Comparison of ENCODE assay signal across 15 cellular contexts in genomic region chr7:155746188-155746587, GRCh38.
DNase-seq lines count a peak whose midpoint lies in the region; ATAC-seq and TF ChIP-seq lines count a peak whose summit lies in the region.
"Had no signal": no experiment of that assay in that cellular context is flagged by ENCODE, and none has a peak within 500 bp of the region (broad histone marks: within the 10 kb centered on the region; RNA-seq: fewer than 3 reads in every experiment).

No MANE protein-coding gene starts in this region.

- peaks cover 100% of the 10 kb centered on the region for H3K4me1 ChIP-seq in OCI-LY1 (ENCODE audit: insufficient read depth, low read length, severe bottlenecking)
- no peaks in the 10 kb centered on the region; the same call in 1 of the 2 replicates for H3K4me1 ChIP-seq in BE2C
- peaks cover 0 to 48% (median 24%) of the 10 kb centered on the region in 9 donors for H3K4me1 ChIP-seq in heart right ventricle
- H3K4me1 ChIP-seq in SK-N-SH (ENCODE audit: control insufficient read depth in 1 of 2, insufficient read depth in 2 of 2, low read depth in 1 of 2, low read length in 1 of 2) = peaks cover 0 to 2% of the 10 kb centered on the region in 2 experiments; a peak in 1 of 4 replicates

- TF ChIP-seq RAD21 in SK-N-SH (IDR thresholded peaks at IDR 0.05; ENCODE audit: low read length) = no peak

- no peaks in the 10 kb centered on the region for H3K27me3 ChIP-seq in OCI-LY1 (ENCODE audit: insufficient read depth, low read length)
- no peaks in the 10 kb centered on the region for H3K27me3 ChIP-seq in BE2C
- H3K27me3 ChIP-seq in heart right ventricle = no peaks in the 10 kb centered on the region
- no peaks in the 10 kb centered on the region for H3K27me3 ChIP-seq in SK-N-SH (ENCODE audit: insufficient read depth)

- H3K79me2 ChIP-seq in OCI-LY1 (ENCODE audit: insufficient read depth, low read length) (peaks cover 57% of the 10 kb centered on the region), SK-N-SH (ENCODE audit: insufficient read depth) (peaks cover 40% of the 10 kb centered on the region)

- H3K9me3 ChIP-seq in OCI-LY1 (ENCODE audit: low read length) = no peaks in the 10 kb centered on the region
- no peaks in the 10 kb centered on the region for H3K9me3 ChIP-seq in BE2C
- no peaks in the 10 kb centered on the region for H3K9me3 ChIP-seq in heart right ventricle
- no peaks in the 10 kb centered on the region for H3K9me3 ChIP-seq in SK-N-SH

- TF ChIP-seq CTCF in OCI-LY1 (IDR thresholded peaks at IDR 0.05; ENCODE audit: low read length) (no peak), BE2C (IDR thresholded peaks at IDR 0.05; ENCODE audit: low read depth, low read length) (no peak), heart right ventricle (IDR thresholded peaks at IDR 0.05) (no peak), SK-N-SH (IDR thresholded peaks at IDR 0.05) (no peak)

- peak overlapping the region; percentile 57 for H3K4me2 ChIP-seq in OCI-LY1 (ENCODE audit: low read length)
- H3K4me2 ChIP-seq in SK-N-SH = no peak overlapping the region

- TF ChIP-seq EP300 in SK-N-SH (IDR thresholded peaks at IDR 0.05; ENCODE audit: borderline replicate concordance in 1 of 2, low read depth in 1 of 2, low read length in 1 of 2) = no peak

- no peaks in the 10 kb centered on the region for H4K20me1 ChIP-seq in OCI-LY1 (ENCODE audit: insufficient read depth, low read length)
- H4K20me1 ChIP-seq in SK-N-SH (ENCODE audit: insufficient read depth) = peaks cover 46% of the 10 kb centered on the region

- CTCF ChIA-PET in SK-N-SH (lab: Yijun Ruan, JAX) = interaction anchor here (1.1 to 31.7 kb wide), 5 partner anchors 10 to 366 kb away, joined by 3 to 470 read pairs (median 6); no protein-coding TSS in a partner anchor

- H2AFZ ChIP-seq in OCI-LY1 (ENCODE audit: low read length) (no peak overlapping the region), SK-N-SH (ENCODE audit: low read depth) (no peak overlapping the region)

- no peak for DNase-seq in SKM-1 treated with dmso at 0.1 percent for 144 hours (lab: John Stamatoyannopoulos, UW; ENCODE audit: unreplicated experiment)
- no peak for DNase-seq in BE2C
- DNase-seq in heart right ventricle = no peak
- DNase-seq in SK-N-SH = no peak
- DNase-seq: activated CD4-positive, alpha-beta T cell treated with anti-CD3 and anti-CD28 coated beads, Interleukin-2, amount 50 U/mL, for 1 hour; anterior cingulate cortex; effector memory CD8-positive, alpha-beta T cell; NCI-H2227 treated with DMSO at 0.1 percent for 48 hours; nucleus accumbens; SHP77; substantia nigra had no signal

- intact Hi-C loops in heart right ventricle (cut with DNase I) = no loop called here

- H3K27ac ChIP-seq in OCI-LY1 (ENCODE audit: low read depth, low read length, poor library complexity, severe bottlenecking) = peak overlapping the region; percentile 96
- H3K27ac ChIP-seq in heart right ventricle = no peak overlapping the region
- H3K27ac ChIP-seq in SK-N-SH (ENCODE audit: low read depth in 2 of 2, low read length in 1 of 2) = no peak overlapping the region

- H3K36me3 ChIP-seq in OCI-LY1 (ENCODE audit: insufficient read depth, low read length) (peaks cover 73% of the 10 kb centered on the region; the same call in 1 of the 2 replicates), BE2C (peaks cover 54% of the 10 kb centered on the region), heart right ventricle (peaks cover 0 to 80% (median 26%) of the 10 kb centered on the region in 9 donors), SK-N-SH (replicated peaks in 1 of 2; ENCODE audit: control insufficient read depth in 1 of 2, insufficient read depth in 2 of 2, low read length in 1 of 2) (peaks cover 68 to 91% of the 10 kb centered on the region in 2 experiments)

- ATAC-seq in GM18519 (IDR thresholded peaks at IDR 0.05; ENCODE audit: low FRiP score, unreplicated experiment) = peak; percentile 68
- peak; percentile 77 for ATAC-seq in GM19455 (IDR thresholded peaks at IDR 0.05; ENCODE audit: unreplicated experiment)
- ATAC-seq in HG02884 (IDR thresholded peaks at IDR 0.05; ENCODE audit: unreplicated experiment) = peak; percentile 79
- no peak for ATAC-seq in heart right ventricle
- ATAC-seq: effector memory CD8-positive, alpha-beta T cell had no signal

- H3K4me3 ChIP-seq in OCI-LY1 (ENCODE audit: low read depth, low read length, poor library complexity, severe bottlenecking) (peak overlapping the region; percentile 49), BE2C (ENCODE audit: low read depth, low read length) (no peak overlapping the region), heart right ventricle (no peak overlapping the region), SK-N-SH (ENCODE audit: low read depth in 2 of 2, low read length in 1 of 2) (no peak overlapping the region)

- WGBS in heart right ventricle, 2 donors = 84 to 91% methylated on average over 2 of the region's 2 CpGs
- 89% methylated on average over 2 of the region's 2 CpGs for WGBS in SK-N-SH (ENCODE audit: low lambda C conversion rate)

- H3F3A ChIP-seq in OCI-LY1 (ENCODE audit: insufficient read depth, low read length) (0 out of 2 replicates have a peak, but pooled peaks cover 10% of the 10 kb centered on the region), SK-N-SH (replicated peaks; ENCODE audit: insufficient read depth) (no peaks in the 10 kb centered on the region)

- H3K9me2 ChIP-seq in OCI-LY1 (ENCODE audit: low read depth, low read length) (no peaks in the 10 kb centered on the region), SK-N-SH (no peaks in the 10 kb centered on the region)

- POLR2A ChIA-PET in SK-N-SH (lab: Yijun Ruan, JAX) = no interaction called here

- H3K9ac ChIP-seq in OCI-LY1 (ENCODE audit: low read length) (peak overlapping the region; percentile 57), SK-N-SH (no peak overlapping the region)

TF ChIP-seq in SK-N-SH, 30 proteins besides CTCF, POLR2A, EP300 and RAD21:
- TF ChIP-seq EZH2phosphoT487 (IDR thresholded peaks at IDR 0.05; ENCODE audit: borderline replicate concordance, low read depth) (no peak), FOXM1 (IDR thresholded peaks at IDR 0.05; ENCODE audit: low read depth) (no peak), RFX5 (IDR thresholded peaks at IDR 0.05; ENCODE audit: low read length) (no peak), FOSL2 (IDR thresholded peaks at IDR 0.05; ENCODE audit: borderline replicate concordance, low read depth) (no peak), NFIC (IDR thresholded peaks at IDR 0.05; ENCODE audit: borderline replicate concordance) (no peak), POLR2AphosphoS5 (IDR thresholded peaks at IDR 0.05; ENCODE audit: low read depth, low read length) (no peak), GABPA (IDR thresholded peaks at IDR 0.05; ENCODE audit: low read depth) (no peak), CHD2 (IDR thresholded peaks at IDR 0.05; ENCODE audit: low read length, partially characterized antibody) (no peak), SIN3A (IDR thresholded peaks at IDR 0.05; ENCODE audit: borderline replicate concordance, low read depth, low read length) (no peak), REST (IDR thresholded peaks at IDR 0.05; ENCODE audit: low read depth, low read length) (no peak), TEAD4 (IDR thresholded peaks at IDR 0.05; ENCODE audit: borderline replicate concordance, insufficient read depth) (no peak), GATA2 (CRISPR knock-in tag; IDR thresholded peaks at IDR 0.05) (no peak), MEF2A (IDR thresholded peaks at IDR 0.05; ENCODE audit: borderline replicate concordance, low read depth) (no peak), USF2 (IDR thresholded peaks at IDR 0.05; ENCODE audit: borderline replicate concordance, low read depth, low read length) (no peak), ELF1 (IDR thresholded peaks at IDR 0.05) (no peak), NRF1 (IDR thresholded peaks at IDR 0.05; ENCODE audit: low read depth, low read length) (no peak)

Comparison
In these comparisons a context has a peak if more than half of its experiments do, and no peak if none do; other contexts are left out.
1. ATAC-seq: peak in GM18519 (single experiment), GM19455 (single experiment) and HG02884 (single experiment); none in heart right ventricle (0 of 8).